In genomic region chr12:104462931-104463339, GRCh38 we compare ENCODE assay signal across 8 cellular contexts. TPM values are rescaled to one million over a fixed set of nuclear protein-coding genes. Genes with fewer than 3 reads are reported as not detected.
DNase-seq lines count a peak whose midpoint lies in the region; ATAC-seq, FAIRE-seq and TF ChIP-seq lines count a peak whose summit lies in the region.

No MANE protein-coding gene starts in this region.

- H4K20me1 ChIP-seq in OCI-LY3 (ENCODE audit: insufficient read depth, low read length) (no peaks in the 10 kb centered on the region), endothelial cell of umbilical vein (replicated peaks; ENCODE audit: control insufficient read depth, extremely low read depth, insufficient read depth, low read length) (no peaks in the 10 kb centered on the region)

- H3K36me3 ChIP-seq in OCI-LY3 (replicated peaks; ENCODE audit: low read depth, low read length) (no peaks in the 10 kb centered on the region), endothelial cell of umbilical vein (ENCODE audit: control insufficient read depth in 2 of 2, extremely low read depth in 1 of 2, insufficient read depth in 2 of 2, low read length in 2 of 2) (no peaks in the 10 kb centered on the region)

- H3K27ac ChIP-seq in OCI-LY3 (ENCODE audit: low read length) (peak overlapping the region; percentile 43), endothelial cell of umbilical vein (ENCODE audit: insufficient read depth, low read depth, low read length) (peak overlapping the region; percentile 18)

- peak overlapping the region; percentile 61 for H3K4me2 ChIP-seq in OCI-LY3 (ENCODE audit: low read length)
- peak overlapping the region; percentile 59 for H3K4me2 ChIP-seq in endothelial cell of umbilical vein (ENCODE audit: insufficient read depth, low read length)

- POLR2A ChIA-PET in endothelial cell of umbilical vein (lab: Charles Lee): no interaction called here

- peak overlapping the region; percentile 7; the same call in 1 of the 2 replicates for H3K9ac ChIP-seq in OCI-LY3 (ENCODE audit: low read length)
- H3K9ac ChIP-seq in endothelial cell of umbilical vein (replicated peaks; ENCODE audit: extremely low read depth, insufficient read depth, low read length): no peak overlapping the region

- TF ChIP-seq POLR2A in endothelial cell of umbilical vein (IDR thresholded peaks at IDR 0.05; ENCODE audit: low read depth, low read length): no peak

- peak overlapping the region; percentile 5; the same call in 1 of the 2 replicates for H3K4me3 ChIP-seq in OCI-LY3 (ENCODE audit: low read length)
- no peak overlapping the region for H3K4me3 ChIP-seq in endothelial cell of umbilical vein (replicated peaks in 1 of 3; ENCODE audit: insufficient read depth in 1 of 3, low read depth in 1 of 3, low read length in 3 of 3)

- intact Hi-C loops in endothelial cell of umbilical vein (cut with micrococcal nuclease): no loop called here

- no TSS peak for BruUV-seq in endothelial cell of umbilical vein (replicated peaks; lab: Mats Ljungman, UMichigan)

- peak; percentile 56 for ATAC-seq in GM18498 (IDR thresholded peaks at IDR 0.05; ENCODE audit: unreplicated experiment)
- ATAC-seq in GM21786 (IDR thresholded peaks at IDR 0.05; ENCODE audit: unreplicated experiment): peak; percentile 49

- no peaks in the 10 kb centered on the region for H3K27me3 ChIP-seq in OCI-LY3 (ENCODE audit: low read depth, low read length)
- H3K27me3 ChIP-seq in endothelial cell of umbilical vein (ENCODE audit: control insufficient read depth in 2 of 2, insufficient read depth in 2 of 2, low read length in 2 of 2): no peaks in the 10 kb centered on the region

- H3K9me1 ChIP-seq in endothelial cell of umbilical vein (replicated peaks; ENCODE audit: control insufficient read depth, extremely low read depth, insufficient read depth, low read length): no peaks in the 10 kb centered on the region

- H3K4me1 ChIP-seq in OCI-LY3 (ENCODE audit: low read length) (peaks cover 21% of the 10 kb centered on the region), endothelial cell of umbilical vein (ENCODE audit: control insufficient read depth, extremely low read depth, insufficient read depth, low read length) (peaks cover 40% of the 10 kb centered on the region)

- CTCF ChIA-PET in endothelial cell of umbilical vein (lab: Charles Lee): no interaction called here

- peak; percentile 26 for FAIRE-seq in endothelial cell of umbilical vein (lab: Jason Lieb, UNC)

- DNase-seq in endothelial cell of umbilical vein (ENCODE audit: low read depth, low spot score) (peak; percentile 50), Ammon's horn (ENCODE audit: low spot score) (no peak), NCI-H1048 (lab: John Stamatoyannopoulos, UW) (no peak), NCI-H1694 (lab: John Stamatoyannopoulos, UW) (no peak), amygdala (lab: John Stamatoyannopoulos, UW) (no peak)

- TF ChIP-seq CTCF in OCI-LY3 (IDR thresholded peaks at IDR 0.05; ENCODE audit: low read depth, low read length) (no peak), endothelial cell of umbilical vein (IDR thresholded peaks at IDR 0.05; ENCODE audit: extremely low read depth in 1 of 2, insufficient read depth in 1 of 2, low read depth in 1 of 2, low read length in 2 of 2) (no peak)

- H3K79me2 ChIP-seq in OCI-LY3 (ENCODE audit: low read length): peaks cover 3% of the 10 kb centered on the region; the same call in 1 of the 2 replicates
- peaks cover 88% of the 10 kb centered on the region for H3K79me2 ChIP-seq in endothelial cell of umbilical vein (ENCODE audit: control insufficient read depth, insufficient read depth, low read length)

- dilution Hi-C loops in endothelial cell of umbilical vein (cut with MboI; ENCODE audit: extremely low pct_ligation_motif_present, low sequenced_read_pairs): no loop called here

- H3K9me3 ChIP-seq in OCI-LY3 (ENCODE audit: insufficient read depth, low read length): no peaks in the 10 kb centered on the region
- H3K9me3 ChIP-seq in endothelial cell of umbilical vein (replicated peaks; ENCODE audit: control insufficient read depth, insufficient read depth, low read length): no peaks in the 10 kb centered on the region

- H2AFZ ChIP-seq in OCI-LY3 (ENCODE audit: low read depth, low read length) (no peak overlapping the region), endothelial cell of umbilical vein (ENCODE audit: low read depth, low read length) (no peak overlapping the region)

TF ChIP-seq in endothelial cell of umbilical vein, 7 proteins besides CTCF, POLR2A, EP300 and RAD21:
- TF ChIP-seq GATA2 (IDR thresholded peaks at IDR 0.05; ENCODE audit: insufficient read depth, insufficient read length, low read depth, low read length) (peak; percentile 53), POLR2AphosphoS5 (IDR thresholded peaks at IDR 0.05; ENCODE audit: insufficient read depth, low read depth, low read length) (no peak)

RNA-seq across cellular contexts. Expression of gene CHST11, which starts 6.2 kb away (rescaled TPM):
- 20.9 and 24.2 TPM in 2 replicates for total RNA-seq in endothelial cell of umbilical vein
- 19.7 and 21.9 TPM in 2 replicates for polyA plus RNA-seq in endothelial cell of umbilical vein
- polyA plus RNA-seq in endothelial cell of umbilical vein (2011; cell fraction: cytosol; rRNA removed): 17.6 and 19.9 TPM in 2 replicates
- polyA plus RNA-seq in endothelial cell of umbilical vein (2011; cell fraction: nucleus; rRNA removed): 14.8 and 15.5 TPM in 2 replicates
- 18.2 and 18.4 TPM in 2 replicates for polyA plus RNA-seq in endothelial cell of umbilical vein (2012)
- 13.4 and 17.2 TPM in 2 replicates for polyA minus RNA-seq in endothelial cell of umbilical vein
- 0.41 TPM for polyA minus RNA-seq in endothelial cell of umbilical vein (2011; cell fraction: cytosol; rRNA and poly(A)+ RNA removed)
- 20.7 and 22.8 TPM in 2 replicates for polyA minus RNA-seq in endothelial cell of umbilical vein (2011; cell fraction: nucleus; rRNA and poly(A)+ RNA removed)
